ENCODE assay signal across 8 cellular contexts in the genomic region with DNA sequence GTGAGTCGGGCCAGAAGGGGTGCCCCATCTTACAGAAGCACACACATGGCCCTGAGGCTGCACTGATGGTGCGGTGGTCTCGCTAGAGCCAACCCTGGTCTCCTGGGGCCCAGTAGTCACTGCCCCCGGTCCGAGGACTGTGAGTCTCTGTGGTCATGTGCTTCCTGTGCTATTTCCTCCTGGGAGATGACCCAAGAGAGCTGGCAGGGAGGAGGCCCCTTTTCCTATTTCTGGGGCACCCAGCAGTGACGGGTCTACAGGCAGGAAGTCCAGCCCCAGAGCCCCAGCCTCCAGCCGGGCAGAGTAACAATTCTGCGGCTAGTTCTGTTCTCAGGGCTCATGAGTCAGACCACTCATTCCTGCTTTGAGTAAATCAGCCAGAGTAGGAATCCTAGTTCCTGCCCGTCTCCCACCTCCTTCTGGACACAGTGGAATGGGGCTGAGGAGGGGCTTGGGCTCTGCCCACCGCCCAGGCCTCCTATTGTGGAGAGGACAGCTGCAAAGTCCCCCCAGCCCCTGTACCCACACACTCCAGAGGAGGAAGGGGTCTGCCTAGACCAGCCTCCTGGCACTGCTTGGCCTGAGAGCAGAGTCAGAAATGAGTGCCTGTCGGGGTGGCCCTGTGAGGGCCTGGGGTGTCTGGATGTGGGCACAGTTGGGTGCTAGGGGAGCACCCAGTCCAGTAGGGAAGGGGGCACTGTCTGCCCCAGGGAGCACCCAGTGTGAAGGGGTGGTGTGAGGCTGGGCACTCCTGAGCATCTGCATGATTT.
DNase-seq lines count a peak whose midpoint lies in the region; ATAC-seq, FAIRE-seq and TF ChIP-seq lines count a peak whose summit lies in the region.

No MANE protein-coding gene starts in this region.

- DNase-seq in GM10266 (ENCODE audit: extremely low spot score) (peak; percentile 76), KBM-7 (peak; percentile 71), astrocyte of the cerebellum (ENCODE audit: low read depth) (peak; percentile 84), immature natural killer cell (peak; percentile 50 to 51 (median 51)), frontal cortex (ENCODE audit: low spot score in 2 of 2) (no peak), middle frontal gyrus (ENCODE audit: extremely low spot score, low spot score) (no peak)
- peak; percentile 78 for DNase-seq in stimulated activated naive B cell treated with anti-CD40 and anti-IgM and Interleukin-4, amounts not matched to agents 10 μg/mL and 1 μg/mL and 100 μg/mL, for 72 hours

- H3K27me3 Mint-ChIP-seq in immature natural killer cell (ENCODE audit: low read depth in 3 of 3): peaks cover 0 to 4% (median 3%) of the 10 kb centered on the region in 3 donors
- no peaks in the 10 kb centered on the region for H3K27me3 Mint-ChIP-seq in stimulated activated naive B cell treated with anti-CD40 and anti-IgM and Interleukin-4, amounts not matched to agents 10 μg/mL and 1 μg/mL and 100 μg/mL, for 72 hours

- peak overlapping the region; percentile 84 to 94 (median 91) for H3K27ac Mint-ChIP-seq in immature natural killer cell
- H3K27ac Mint-ChIP-seq in stimulated activated naive B cell treated with anti-CD40 and anti-IgM and Interleukin-4, amounts not matched to agents 10 μg/mL and 1 μg/mL and 100 μg/mL, for 72 hours: peak overlapping the region; percentile 96

- H3K36me3 Mint-ChIP-seq in immature natural killer cell: peaks cover 0 to 3% (median 0%) of the 10 kb centered on the region in 3 donors
- peaks cover 61 to 68% of the 10 kb centered on the region in 2 donors for H3K36me3 Mint-ChIP-seq in stimulated activated naive B cell treated with anti-CD40 and anti-IgM and Interleukin-4, amounts not matched to agents 10 μg/mL and 1 μg/mL and 100 μg/mL, for 72 hours

- H3K9me3 Mint-ChIP-seq in immature natural killer cell: no peaks in the 10 kb centered on the region
- H3K9me3 Mint-ChIP-seq in stimulated activated naive B cell treated with anti-CD40 and anti-IgM and Interleukin-4, amounts not matched to agents 10 μg/mL and 1 μg/mL and 100 μg/mL, for 72 hours: no peaks in the 10 kb centered on the region

- H3K4me3 Mint-ChIP-seq in immature natural killer cell: peak overlapping the region; percentile 58 to 74 (median 64)
- peak overlapping the region; percentile 72 to 73 for H3K4me3 Mint-ChIP-seq in stimulated activated naive B cell treated with anti-CD40 and anti-IgM and Interleukin-4, amounts not matched to agents 10 μg/mL and 1 μg/mL and 100 μg/mL, for 72 hours

- peaks cover 88 to 95% of the 10 kb centered on the region in 2 donors for H3K4me1 Mint-ChIP-seq in immature natural killer cell
- H3K4me1 Mint-ChIP-seq in stimulated activated naive B cell treated with anti-CD40 and anti-IgM and Interleukin-4, amounts not matched to agents 10 μg/mL and 1 μg/mL and 100 μg/mL, for 72 hours: peaks cover 83 to 97% of the 10 kb centered on the region in 2 donors

- in situ Hi-C loops in KBM-7 (cut with MboI; ENCODE audit: low pct_unique_long_range_greater_than_20kb, low sequenced_read_pairs): no loop called here
- in situ Hi-C loops in astrocyte of the cerebellum (cut with HindIII; ENCODE audit: low sequenced_read_pairs): no loop called here

- TF ChIP-seq CTCF in GM10266 (IDR thresholded peaks at IDR 0.05; ENCODE audit: control insufficient read depth, insufficient read depth, low read depth, missing control alignments): no peak
- no peak for TF ChIP-seq CTCF in astrocyte of the cerebellum (IDR thresholded peaks at IDR 0.05; ENCODE audit: low read depth, low read length, missing control alignments)

- no peak overlapping the region for H3K4me3 ChIP-seq in astrocyte of the cerebellum (ENCODE audit: low read depth, low read length)

- peak; percentile 79 for ATAC-seq in GM21723 (IDR thresholded peaks at IDR 0.05; ENCODE audit: unreplicated experiment)
- ATAC-seq in stimulated activated naive B cell treated with anti-CD40 and anti-IgM and Interleukin-4, amounts not matched to agents 10 μg/mL and 1 μg/mL and 100 μg/mL, for 72 hours (replicated peaks): peak; percentile 83 to 85

- no peak for FAIRE-seq in frontal cortex (lab: Jason Lieb, UNC)

Comparison
In these comparisons a context has a peak if more than half of its experiments do, and no peak if none do; other contexts are left out.
1. DNase-seq: peak in GM10266 (single experiment), KBM-7 (single experiment), astrocyte of the cerebellum (single experiment), immature natural killer cell (3 of 3) and stimulated activated naive B cell treated with anti-CD40 and anti-IgM and Interleukin-4, amounts not matched to agents 10 μg/mL and 1 μg/mL and 100 μg/mL, for 72 hours (single experiment); none in frontal cortex (0 of 2) and middle frontal gyrus (single experiment).